Comparison of ENCODE assay signal across 37 cellular contexts in genomic region chr1:161950377-161950776, GRCh38.
"Had no signal": no experiment of that assay in that cellular context is flagged by ENCODE, and none has a peak within 500 bp of the region (broad histone marks: within the 10 kb centered on the region; RNA-seq: fewer than 3 reads in every experiment).

No MANE protein-coding gene starts in this region.

- H3K4me3 Mint-ChIP-seq: activated B cell treated with CpG ODN at 0.5 μM for 24 hours; activated CD4-positive, alpha-beta memory T cell treated with anti-CD3 and anti-CD28 coated beads for 36 hours; activated CD4-positive, alpha-beta T cell treated with anti-CD3 and anti-CD28 coated beads, Interleukin-2, amount 10 ng/mL, durations not matched to agents 24 days and 14 days; activated CD8-positive, alpha-beta T cell treated with anti-CD3 and anti-CD28 coated beads for 36 hours; activated naive CD4-positive, alpha-beta T cell treated with anti-CD3 and anti-CD28 coated beads for 36 hours; activated naive CD8-positive, alpha-beta T cell treated with anti-CD3 and anti-CD28 coated beads for 36 hours; activated T-cell treated with anti-CD3 and anti-CD28 coated beads, Interleukin-2, amount 50 U/mL, for 4 hours; activated T-cell treated with anti-CD3 and anti-CD28 coated beads, Interleukin-2, amount 50 U/mL, for 72 hours; activated T-helper 1 cell treated with anti-CD3 and anti-CD28 coated beads, Interleukin-12 subunit alpha, Interleukin-12 subunit beta, Interleukin-2, Interleukin-4 antibody, amounts not matched to agents 30 ng/mL and 10 ng/mL and 1 ng/mL, durations not matched to agents 14 hours and 24 hours and 36 hours; activated T-helper 17 cell treated with anti-CD3 and anti-CD28 coated beads, Interleukin-2, amount 50 U/mL, for 72 hours; T-helper 1 cell treated with Interleukin-12 subunit alpha and Interleukin-12 subunit beta and Interleukin-4 antibody, amounts not matched to agents 30 μg/mL and 1 μg/mL, for 36 hours; T-helper 2 cell treated with Interferon-gamma antibody and Interleukin-4, amounts not matched to agents 5 μg/mL and 100 μg/mL, for 36 hours had no signal

- H3K4me1 ChIP-seq: breast epithelium had no signal

- H3K36me3 ChIP-seq: adrenal gland, brain microvascular endothelial cell, breast epithelium had no signal

- H3K27ac ChIP-seq: adrenal gland, body of pancreas, brain microvascular endothelial cell, breast epithelium, VCaP had no signal

- H3K4me3 ChIP-seq: adrenal gland, body of pancreas, breast epithelium had no signal

- FAIRE-seq: astrocyte, TTC549 had no signal

- H3K27me3 ChIP-seq: adrenal gland, body of pancreas, brain microvascular endothelial cell, breast epithelium had no signal

- H3K9me3 Mint-ChIP-seq: activated B cell treated with CpG ODN at 0.5 μM for 24 hours; activated CD4-positive, alpha-beta memory T cell treated with anti-CD3 and anti-CD28 coated beads for 36 hours; activated CD4-positive, alpha-beta T cell treated with anti-CD3 and anti-CD28 coated beads, Interleukin-2, amount 10 ng/mL, durations not matched to agents 24 days and 14 days; activated CD8-positive, alpha-beta T cell treated with anti-CD3 and anti-CD28 coated beads for 36 hours; activated naive CD4-positive, alpha-beta T cell treated with anti-CD3 and anti-CD28 coated beads, Interleukin-2, amount 50 U/mL, for 72 hours; activated naive CD8-positive, alpha-beta T cell treated with anti-CD3 and anti-CD28 coated beads for 36 hours; activated T-cell treated with anti-CD3 and anti-CD28 coated beads, Interleukin-2, amount 50 U/mL, for 4 hours; activated T-cell treated with anti-CD3 and anti-CD28 coated beads, Interleukin-2, amount 50 U/mL, for 72 hours; activated T-helper 1 cell treated with anti-CD3 and anti-CD28 coated beads, Interleukin-12 subunit alpha, Interleukin-12 subunit beta, Interleukin-2, Interleukin-4 antibody, amounts not matched to agents 30 ng/mL and 10 ng/mL and 1 ng/mL, durations not matched to agents 14 hours and 24 hours and 36 hours; activated T-helper 17 cell treated with anti-CD3 and anti-CD28 coated beads, Interleukin-2, amount 50 U/mL, for 72 hours; T-helper 1 cell treated with Interleukin-12 subunit alpha and Interleukin-12 subunit beta and Interleukin-4 antibody, amounts not matched to agents 30 μg/mL and 1 μg/mL, for 36 hours; T-helper 2 cell treated with Interferon-gamma antibody and Interleukin-4, amounts not matched to agents 5 μg/mL and 100 μg/mL, for 36 hours had no signal

- H3K27me3 Mint-ChIP-seq: activated B cell treated with CpG ODN at 0.5 μM for 24 hours; activated CD4-positive, alpha-beta memory T cell treated with anti-CD3 and anti-CD28 coated beads for 36 hours; activated CD4-positive, alpha-beta T cell treated with anti-CD3 and anti-CD28 coated beads, Interleukin-2, amount 10 ng/mL, durations not matched to agents 24 days and 14 days; activated CD8-positive, alpha-beta T cell treated with anti-CD3 and anti-CD28 coated beads for 36 hours; activated naive CD8-positive, alpha-beta T cell treated with anti-CD3 and anti-CD28 coated beads for 36 hours; activated T-helper 17 cell treated with anti-CD3 and anti-CD28 coated beads, Interleukin-2, amount 50 U/mL, for 72 hours had no signal

- H3K9me3 ChIP-seq: adrenal gland, body of pancreas, breast epithelium had no signal

- DNase-seq: activated B cell treated with CpG ODN at 0.5 μM for 24 hours; activated CD4-positive, alpha-beta memory T cell treated with anti-CD3 and anti-CD28 coated beads for 36 hours; activated CD4-positive, alpha-beta T cell treated with anti-CD3 and anti-CD28 coated beads for 4 hours; activated CD4-positive, alpha-beta T cell treated with anti-CD3 and anti-CD28 coated beads, Interleukin-2, amount 10 ng/mL, durations not matched to agents 24 days and 14 days; activated CD4-positive, alpha-beta T cell treated with anti-CD3 and anti-CD28 coated beads, Interleukin-2, amount 50 U/mL, for 1 hour; activated CD4-positive, alpha-beta T cell treated with anti-CD3 and anti-CD28 coated beads, Interleukin-2, amount 50 U/mL, for 4 hours; activated CD4-positive, CD25-positive, alpha-beta regulatory T cell treated with anti-CD3 and anti-CD28 coated beads, Interleukin-2, amount 50 U/mL, for 72 hours; activated CD8-positive, alpha-beta memory T cell treated with anti-CD3 and anti-CD28 coated beads, Interleukin-2, amount 50 U/mL, for 4 hours; activated CD8-positive, alpha-beta T cell treated with anti-CD3 and anti-CD28 coated beads for 36 hours; activated effector memory CD4-positive, alpha-beta T cell treated with anti-CD3 and anti-CD28 coated beads, Interleukin-2, amount 50 U/mL, for 16 hours; activated gamma-delta T cell treated with Interleukin-2 at 50 U/mL for 16 hours; activated naive CD4-positive, alpha-beta T cell; activated naive CD4-positive, alpha-beta T cell treated with anti-CD3 and anti-CD28 coated beads for 36 hours; activated naive CD4-positive, alpha-beta T cell treated with anti-CD3 and anti-CD28 coated beads, Interleukin-2, amount 50 U/mL, for 16 hours; activated naive CD8-positive, alpha-beta T cell treated with anti-CD3 and anti-CD28 coated beads for 36 hours; activated T-cell treated with anti-CD3 and anti-CD28 coated beads for 4 hours; activated T-cell treated with anti-CD3 and anti-CD28 coated beads, Interleukin-2, amount 50 U/mL, for 1 hour; activated T-cell treated with anti-CD3 and anti-CD28 coated beads, Interleukin-2, amount 50 U/mL, for 4 hours; activated T-cell treated with anti-CD3 and anti-CD28 coated beads, Interleukin-2, amount 50 U/mL, for 72 hours; adrenal gland; amniotic stem cell; aorta; body of pancreas; brain microvascular endothelial cell; central memory CD4-positive, alpha-beta T cell; T-helper 1 cell; T-helper 2 cell; T-helper 9 cell had no signal

- H3K27ac Mint-ChIP-seq: activated B cell treated with CpG ODN at 0.5 μM for 24 hours; activated CD4-positive, alpha-beta memory T cell treated with anti-CD3 and anti-CD28 coated beads for 36 hours; activated CD4-positive, alpha-beta T cell treated with anti-CD3 and anti-CD28 coated beads, Interleukin-2, amount 10 ng/mL, durations not matched to agents 24 days and 14 days; activated CD8-positive, alpha-beta T cell treated with anti-CD3 and anti-CD28 coated beads for 36 hours; activated naive CD4-positive, alpha-beta T cell treated with anti-CD3 and anti-CD28 coated beads for 36 hours; activated naive CD4-positive, alpha-beta T cell treated with anti-CD3 and anti-CD28 coated beads, Interleukin-2, amount 50 U/mL, for 72 hours; activated naive CD8-positive, alpha-beta T cell treated with anti-CD3 and anti-CD28 coated beads for 36 hours; activated T-cell treated with anti-CD3 and anti-CD28 coated beads, Interleukin-2, amount 50 U/mL, for 72 hours; activated T-helper 1 cell treated with anti-CD3 and anti-CD28 coated beads, Interleukin-12 subunit alpha, Interleukin-12 subunit beta, Interleukin-2, Interleukin-4 antibody, amounts not matched to agents 30 ng/mL and 10 ng/mL and 1 ng/mL, durations not matched to agents 14 hours and 24 hours and 36 hours; activated T-helper 17 cell treated with anti-CD3 and anti-CD28 coated beads, Interleukin-2, amount 50 U/mL, for 72 hours; T-helper 1 cell treated with Interleukin-12 subunit alpha and Interleukin-12 subunit beta and Interleukin-4 antibody, amounts not matched to agents 30 μg/mL and 1 μg/mL, for 36 hours; T-helper 2 cell treated with Interferon-gamma antibody and Interleukin-4, amounts not matched to agents 5 μg/mL and 100 μg/mL, for 36 hours had no signal

- ATAC-seq: activated CD8-positive, alpha-beta T cell treated with anti-CD3 and anti-CD28 coated beads for 36 hours; activated naive CD4-positive, alpha-beta T cell treated with anti-CD3 and anti-CD28 coated beads, Interleukin-2, amount 50 U/mL, for 72 hours; activated T-cell treated with anti-CD3 and anti-CD28 coated beads, Interleukin-2, amount 50 U/mL, for 4 hours; activated T-cell treated with anti-CD3 and anti-CD28 coated beads, Interleukin-2, amount 50 U/mL, for 72 hours; activated T-helper 17 cell treated with anti-CD3 and anti-CD28 coated beads, Interleukin-2, amount 50 U/mL, for 72 hours; body of pancreas had no signal
